ENCODE assay signal across 17 cellular contexts in genomic region chr13:23725922-23726321, GRCh38.
"Had no signal": no experiment of that assay in that cellular context is flagged by ENCODE, and none has a peak within 500 bp of the region (broad histone marks: within the 10 kb centered on the region; RNA-seq: fewer than 3 reads in every experiment).

No MANE protein-coding gene starts in this region.

- H3K9me3 ChIP-seq: breast epithelium, esophagus muscularis mucosa, thyroid gland had no signal

- H2AFZ ChIP-seq: hepatocyte had no signal

- H3K27me3 ChIP-seq: breast epithelium, esophagus muscularis mucosa, hepatocyte, thyroid gland had no signal

- H3K4me3 ChIP-seq: breast epithelium, esophagus muscularis mucosa, hepatocyte, lung, smooth muscle cell, thyroid gland had no signal

- H3K79me2 ChIP-seq: hepatocyte had no signal

- DNase-seq: activated CD4-positive, alpha-beta T cell treated with anti-CD3 and anti-CD28 coated beads, Interleukin-2, amount 10 ng/mL, durations not matched to agents 24 days and 14 days; activated CD8-positive, alpha-beta T cell treated with anti-CD3 and anti-CD28 coated beads, Interleukin-2, amount 10 ng/mL, durations not matched to agents 7 days and 5 days; activated naive CD4-positive, alpha-beta T cell treated with anti-CD3 and anti-CD28 coated beads, Interleukin-2, amount 10 ng/mL, durations not matched to agents 7 days and 5 days; activated naive CD8-positive, alpha-beta T cell treated with anti-CD3 and anti-CD28 coated beads, Interleukin-2, amount 50 U/mL, for 24 hours; activated T-cell treated with anti-CD3 and anti-CD28 coated beads, Interleukin-2, amount 50 U/mL, for 4 hours; dermis blood vessel endothelial cell; effector memory CD4-positive, alpha-beta T cell; occipital lobe; retina; stimulated activated CD4-positive, alpha-beta T cell treated with anti-CD3 and anti-CD28 coated beads, Interleukin-4, amount 100 ng/mL, for 24 hours; T1000; thyroid gland had no signal

- H3K27ac ChIP-seq: breast epithelium, esophagus muscularis mucosa, hepatocyte, thyroid gland had no signal

- H3K4me2 ChIP-seq: hepatocyte, smooth muscle cell had no signal

- H3K4me1 ChIP-seq: breast epithelium had no signal

- H3K36me3 ChIP-seq: breast epithelium, thyroid gland had no signal
